ENCODE assay signal across 1 cellular context in the genomic region with DNA sequence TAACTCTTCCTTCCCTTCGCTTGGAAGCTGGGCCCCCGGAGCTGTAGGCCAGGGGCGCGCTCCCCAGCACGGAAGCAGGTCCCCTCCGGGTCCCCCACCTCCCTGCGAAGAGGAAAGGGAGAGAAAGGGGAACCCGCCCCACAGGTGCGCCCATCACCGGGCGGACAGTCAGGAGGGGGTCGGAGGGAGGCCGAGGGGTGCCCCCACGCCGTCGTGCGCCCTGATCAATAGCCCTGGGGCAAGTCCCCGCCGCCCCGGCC.
TF ChIP-seq lines count a peak whose summit lies in the region.

No MANE protein-coding gene starts in this region.

TF ChIP-seq in SK-N-SH, 30 proteins besides CTCF, POLR2A, EP300 and RAD21 (continued from another document):
- TF ChIP-seq, protein P1, sequence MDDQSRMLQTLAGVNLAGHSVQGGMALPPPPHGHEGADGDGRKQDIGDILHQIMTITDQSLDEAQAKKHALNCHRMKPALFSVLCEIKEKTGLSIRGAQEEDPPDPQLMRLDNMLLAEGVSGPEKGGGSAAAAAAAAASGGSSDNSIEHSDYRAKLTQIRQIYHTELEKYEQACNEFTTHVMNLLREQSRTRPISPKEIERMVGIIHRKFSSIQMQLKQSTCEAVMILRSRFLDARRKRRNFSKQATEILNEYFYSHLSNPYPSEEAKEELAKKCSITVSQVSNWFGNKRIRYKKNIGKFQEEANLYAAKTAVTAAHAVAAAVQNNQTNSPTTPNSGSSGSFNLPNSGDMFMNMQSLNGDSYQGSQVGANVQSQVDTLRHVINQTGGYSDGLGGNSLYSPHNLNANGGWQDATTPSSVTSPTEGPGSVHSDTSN (IDR thresholded peaks at IDR 0.05): no peak
- TF ChIP-seq FOSL2 (IDR thresholded peaks at IDR 0.05; ENCODE audit: borderline replicate concordance, low read depth): no peak
- TF ChIP-seq, protein P2, sequence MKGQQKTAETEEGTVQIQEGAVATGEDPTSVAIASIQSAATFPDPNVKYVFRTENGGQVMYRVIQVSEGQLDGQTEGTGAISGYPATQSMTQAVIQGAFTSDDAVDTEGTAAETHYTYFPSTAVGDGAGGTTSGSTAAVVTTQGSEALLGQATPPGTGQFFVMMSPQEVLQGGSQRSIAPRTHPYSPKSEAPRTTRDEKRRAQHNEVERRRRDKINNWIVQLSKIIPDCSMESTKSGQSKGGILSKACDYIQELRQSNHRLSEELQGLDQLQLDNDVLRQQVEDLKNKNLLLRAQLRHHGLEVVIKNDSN (IDR thresholded peaks at IDR 0.05; ENCODE audit: borderline replicate concordance, low read depth): no peak
- no peak for TF ChIP-seq JUND (IDR thresholded peaks at IDR 0.05)
- no peak for TF ChIP-seq YY1 (IDR thresholded peaks at IDR 0.05; ENCODE audit: low read depth)
- TF ChIP-seq, protein P3, sequence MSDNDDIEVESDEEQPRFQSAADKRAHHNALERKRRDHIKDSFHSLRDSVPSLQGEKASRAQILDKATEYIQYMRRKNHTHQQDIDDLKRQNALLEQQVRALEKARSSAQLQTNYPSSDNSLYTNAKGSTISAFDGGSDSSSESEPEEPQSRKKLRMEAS (IDR thresholded peaks at IDR 0.05; ENCODE audit: low read depth): no peak
